1 cellular context compared by ENCODE assay signal in genomic region chr17:7631398-7632380, GRCh38.
TF ChIP-seq lines count a peak whose summit lies in the region.

No MANE protein-coding gene starts in this region.

TF ChIP-seq in HepG2, 621 proteins besides CTCF, POLR2A, EP300 and RAD21 (continues in another document):
- TF ChIP-seq MED1 (CRISPR knock-in tag; IDR thresholded peaks at IDR 0.05): 0 out of 2 replicates have a peak, but pooled peaks have one; percentile 12
- peak; percentile 31; the same call in 1 of the 2 replicates for TF ChIP-seq SAP130 (CRISPR knock-in tag; IDR thresholded peaks at IDR 0.05; ENCODE audit: low read depth)
- TF ChIP-seq CCDC6 (CRISPR knock-in tag; IDR thresholded peaks at IDR 0.05): no peak
- TF ChIP-seq, protein P1, sequence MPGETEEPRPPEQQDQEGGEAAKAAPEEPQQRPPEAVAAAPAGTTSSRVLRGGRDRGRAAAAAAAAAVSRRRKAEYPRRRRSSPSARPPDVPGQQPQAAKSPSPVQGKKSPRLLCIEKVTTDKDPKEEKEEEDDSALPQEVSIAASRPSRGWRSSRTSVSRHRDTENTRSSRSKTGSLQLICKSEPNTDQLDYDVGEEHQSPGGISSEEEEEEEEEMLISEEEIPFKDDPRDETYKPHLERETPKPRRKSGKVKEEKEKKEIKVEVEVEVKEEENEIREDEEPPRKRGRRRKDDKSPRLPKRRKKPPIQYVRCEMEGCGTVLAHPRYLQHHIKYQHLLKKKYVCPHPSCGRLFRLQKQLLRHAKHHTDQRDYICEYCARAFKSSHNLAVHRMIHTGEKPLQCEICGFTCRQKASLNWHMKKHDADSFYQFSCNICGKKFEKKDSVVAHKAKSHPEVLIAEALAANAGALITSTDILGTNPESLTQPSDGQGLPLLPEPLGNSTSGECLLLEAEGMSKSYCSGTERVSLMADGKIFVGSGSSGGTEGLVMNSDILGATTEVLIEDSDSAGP (CRISPR knock-in tag; IDR thresholded peaks at IDR 0.05; ENCODE audit: borderline replicate concordance): no peak
- peak; percentile 82 for TF ChIP-seq HNF1A (IDR thresholded peaks at IDR 0.05; ENCODE audit: low read depth)
- TF ChIP-seq HNF1A (CRISPR knock-in tag; IDR thresholded peaks at IDR 0.05; ENCODE audit: borderline replicate concordance): peak; percentile 64; the same call in 1 of the 2 replicates
- TF ChIP-seq GATAD2A (CRISPR knock-in tag; IDR thresholded peaks at IDR 0.05): peak; percentile 6; the same call in 1 of the 2 replicates
- TF ChIP-seq LCORL (IDR thresholded peaks at IDR 0.05): no peak
- TF ChIP-seq LCORL (CRISPR knock-in tag; IDR thresholded peaks at IDR 0.05): peak; percentile 14; the same call in 1 of the 2 replicates
- TF ChIP-seq IKZF5 (CRISPR knock-in tag; IDR thresholded peaks at IDR 0.05): 0 out of 2 replicates have a peak, but pooled peaks have one; percentile 46
- TF ChIP-seq, protein P2, sequence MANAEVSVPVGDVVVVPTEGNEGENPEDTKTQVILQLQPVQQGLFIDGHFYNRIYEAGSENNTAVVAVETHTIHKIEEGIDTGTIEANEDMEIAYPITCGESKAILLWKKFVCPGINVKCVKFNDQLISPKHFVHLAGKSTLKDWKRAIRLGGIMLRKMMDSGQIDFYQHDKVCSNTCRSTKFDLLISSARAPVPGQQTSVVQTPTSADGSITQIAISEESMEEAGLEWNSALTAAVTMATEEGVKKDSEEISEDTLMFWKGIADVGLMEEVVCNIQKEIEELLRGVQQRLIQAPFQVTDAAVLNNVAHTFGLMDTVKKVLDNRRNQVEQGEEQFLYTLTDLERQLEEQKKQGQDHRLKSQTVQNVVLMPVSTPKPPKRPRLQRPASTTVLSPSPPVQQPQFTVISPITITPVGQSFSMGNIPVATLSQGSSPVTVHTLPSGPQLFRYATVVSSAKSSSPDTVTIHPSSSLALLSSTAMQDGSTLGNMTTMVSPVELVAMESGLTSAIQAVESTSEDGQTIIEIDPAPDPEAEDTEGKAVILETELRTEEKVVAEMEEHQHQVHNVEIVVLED (CRISPR knock-in tag; IDR thresholded peaks at IDR 0.05; ENCODE audit: borderline replicate concordance): peak; percentile 34; the same call in 1 of the 2 replicates
- TF ChIP-seq, protein P3, sequence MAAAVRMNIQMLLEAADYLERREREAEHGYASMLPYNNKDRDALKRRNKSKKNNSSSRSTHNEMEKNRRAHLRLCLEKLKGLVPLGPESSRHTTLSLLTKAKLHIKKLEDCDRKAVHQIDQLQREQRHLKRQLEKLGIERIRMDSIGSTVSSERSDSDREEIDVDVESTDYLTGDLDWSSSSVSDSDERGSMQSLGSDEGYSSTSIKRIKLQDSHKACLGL (CRISPR knock-in tag; IDR thresholded peaks at IDR 0.05): peak; percentile 53; the same call in 1 of the 2 replicates
- peak; percentile 55; the same call in 1 of the 2 replicates for TF ChIP-seq THRA (CRISPR knock-in tag; IDR thresholded peaks at IDR 0.05; ENCODE audit: borderline replicate concordance)
- TF ChIP-seq RBM22 (optimal IDR thresholded peaks at IDR 0.05; ENCODE audit: low read length): no peak
- TF ChIP-seq TFAP4 (IDR thresholded peaks at IDR 0.05; ENCODE audit: borderline replicate concordance, low read depth): peak; percentile 79; the same call in 1 of the 2 replicates
- 0 out of 2 replicates have a peak, but pooled peaks have one; percentile 13 for TF ChIP-seq ETV5 (CRISPR knock-in tag; IDR thresholded peaks at IDR 0.05; ENCODE audit: borderline replicate concordance)
- 0 out of 2 replicates have a peak, but pooled peaks have one; percentile 13 for TF ChIP-seq SALL1 (CRISPR knock-in tag; IDR thresholded peaks at IDR 0.05)
- TF ChIP-seq, protein P4, sequence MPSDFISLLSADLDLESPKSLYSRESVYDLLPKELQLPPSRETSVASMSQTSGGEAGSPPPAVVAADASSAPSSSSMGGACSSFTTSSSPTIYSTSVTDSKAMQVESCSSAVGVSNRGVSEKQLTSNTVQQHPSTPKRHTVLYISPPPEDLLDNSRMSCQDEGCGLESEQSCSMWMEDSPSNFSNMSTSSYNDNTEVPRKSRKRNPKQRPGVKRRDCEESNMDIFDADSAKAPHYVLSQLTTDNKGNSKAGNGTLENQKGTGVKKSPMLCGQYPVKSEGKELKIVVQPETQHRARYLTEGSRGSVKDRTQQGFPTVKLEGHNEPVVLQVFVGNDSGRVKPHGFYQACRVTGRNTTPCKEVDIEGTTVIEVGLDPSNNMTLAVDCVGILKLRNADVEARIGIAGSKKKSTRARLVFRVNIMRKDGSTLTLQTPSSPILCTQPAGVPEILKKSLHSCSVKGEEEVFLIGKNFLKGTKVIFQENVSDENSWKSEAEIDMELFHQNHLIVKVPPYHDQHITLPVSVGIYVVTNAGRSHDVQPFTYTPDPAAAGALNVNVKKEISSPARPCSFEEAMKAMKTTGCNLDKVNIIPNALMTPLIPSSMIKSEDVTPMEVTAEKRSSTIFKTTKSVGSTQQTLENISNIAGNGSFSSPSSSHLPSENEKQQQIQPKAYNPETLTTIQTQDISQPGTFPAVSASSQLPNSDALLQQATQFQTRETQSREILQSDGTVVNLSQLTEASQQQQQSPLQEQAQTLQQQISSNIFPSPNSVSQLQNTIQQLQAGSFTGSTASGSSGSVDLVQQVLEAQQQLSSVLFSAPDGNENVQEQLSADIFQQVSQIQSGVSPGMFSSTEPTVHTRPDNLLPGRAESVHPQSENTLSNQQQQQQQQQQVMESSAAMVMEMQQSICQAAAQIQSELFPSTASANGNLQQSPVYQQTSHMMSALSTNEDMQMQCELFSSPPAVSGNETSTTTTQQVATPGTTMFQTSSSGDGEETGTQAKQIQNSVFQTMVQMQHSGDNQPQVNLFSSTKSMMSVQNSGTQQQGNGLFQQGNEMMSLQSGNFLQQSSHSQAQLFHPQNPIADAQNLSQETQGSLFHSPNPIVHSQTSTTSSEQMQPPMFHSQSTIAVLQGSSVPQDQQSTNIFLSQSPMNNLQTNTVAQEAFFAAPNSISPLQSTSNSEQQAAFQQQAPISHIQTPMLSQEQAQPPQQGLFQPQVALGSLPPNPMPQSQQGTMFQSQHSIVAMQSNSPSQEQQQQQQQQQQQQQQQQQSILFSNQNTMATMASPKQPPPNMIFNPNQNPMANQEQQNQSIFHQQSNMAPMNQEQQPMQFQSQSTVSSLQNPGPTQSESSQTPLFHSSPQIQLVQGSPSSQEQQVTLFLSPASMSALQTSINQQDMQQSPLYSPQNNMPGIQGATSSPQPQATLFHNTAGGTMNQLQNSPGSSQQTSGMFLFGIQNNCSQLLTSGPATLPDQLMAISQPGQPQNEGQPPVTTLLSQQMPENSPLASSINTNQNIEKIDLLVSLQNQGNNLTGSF (CRISPR knock-in tag; IDR thresholded peaks at IDR 0.05): no peak
- TF ChIP-seq, protein P5, sequence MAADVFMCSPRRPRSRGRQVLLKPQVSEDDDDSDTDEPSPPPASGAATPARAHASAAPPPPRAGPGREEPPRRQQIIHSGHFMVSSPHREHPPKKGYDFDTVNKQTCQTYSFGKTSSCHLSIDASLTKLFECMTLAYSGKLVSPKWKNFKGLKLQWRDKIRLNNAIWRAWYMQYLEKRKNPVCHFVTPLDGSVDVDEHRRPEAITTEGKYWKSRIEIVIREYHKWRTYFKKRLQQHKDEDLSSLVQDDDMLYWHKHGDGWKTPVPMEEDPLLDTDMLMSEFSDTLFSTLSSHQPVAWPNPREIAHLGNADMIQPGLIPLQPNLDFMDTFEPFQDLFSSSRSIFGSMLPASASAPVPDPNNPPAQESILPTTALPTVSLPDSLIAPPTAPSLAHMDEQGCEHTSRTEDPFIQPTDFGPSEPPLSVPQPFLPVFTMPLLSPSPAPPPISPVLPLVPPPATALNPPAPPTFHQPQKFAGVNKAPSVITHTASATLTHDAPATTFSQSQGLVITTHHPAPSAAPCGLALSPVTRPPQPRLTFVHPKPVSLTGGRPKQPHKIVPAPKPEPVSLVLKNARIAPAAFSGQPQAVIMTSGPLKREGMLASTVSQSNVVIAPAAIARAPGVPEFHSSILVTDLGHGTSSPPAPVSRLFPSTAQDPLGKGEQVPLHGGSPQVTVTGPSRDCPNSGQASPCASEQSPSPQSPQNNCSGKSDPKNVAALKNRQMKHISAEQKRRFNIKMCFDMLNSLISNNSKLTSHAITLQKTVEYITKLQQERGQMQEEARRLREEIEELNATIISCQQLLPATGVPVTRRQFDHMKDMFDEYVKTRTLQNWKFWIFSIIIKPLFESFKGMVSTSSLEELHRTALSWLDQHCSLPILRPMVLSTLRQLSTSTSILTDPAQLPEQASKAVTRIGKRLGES (CRISPR knock-in tag; IDR thresholded peaks at IDR 0.05; ENCODE audit: borderline replicate concordance): no peak
- peak; percentile 57 for TF ChIP-seq HIVEP1 (CRISPR knock-in tag; IDR thresholded peaks at IDR 0.05)
- no peak for TF ChIP-seq DNMT3B (CRISPR knock-in tag; conservative IDR thresholded peaks at IDR 0.05)
- TF ChIP-seq SOX6 (IDR thresholded peaks at IDR 0.05): no peak
- TF ChIP-seq SOX6 (CRISPR knock-in tag; IDR thresholded peaks at IDR 0.05): peak; percentile 56
- 0 out of 2 replicates have a peak, but pooled peaks have one; percentile 14 for TF ChIP-seq SOX5 (CRISPR knock-in tag; IDR thresholded peaks at IDR 0.05; ENCODE audit: borderline replicate concordance)
- TF ChIP-seq NR2F6 (IDR thresholded peaks at IDR 0.05): no peak
- TF ChIP-seq NR2F6 (CRISPR knock-in tag; IDR thresholded peaks at IDR 0.05): peak; percentile 20; the same call in 1 of the 2 replicates
- TF ChIP-seq NFRKB (IDR thresholded peaks at IDR 0.05): no peak
- no peak for TF ChIP-seq XBP1 (CRISPR knock-in tag; IDR thresholded peaks at IDR 0.05)
- TF ChIP-seq FIP1L1 (IDR thresholded peaks at IDR 0.05; ENCODE audit: borderline replicate concordance, insufficient read depth, low read depth, low read length): no peak
- TF ChIP-seq SRY (CRISPR knock-in tag; IDR thresholded peaks at IDR 0.05): 0 out of 2 replicates have a peak, but pooled peaks have one; percentile 45
- TF ChIP-seq NFATC3 (CRISPR knock-in tag; IDR thresholded peaks at IDR 0.05): no peak
- TF ChIP-seq, protein P6, sequence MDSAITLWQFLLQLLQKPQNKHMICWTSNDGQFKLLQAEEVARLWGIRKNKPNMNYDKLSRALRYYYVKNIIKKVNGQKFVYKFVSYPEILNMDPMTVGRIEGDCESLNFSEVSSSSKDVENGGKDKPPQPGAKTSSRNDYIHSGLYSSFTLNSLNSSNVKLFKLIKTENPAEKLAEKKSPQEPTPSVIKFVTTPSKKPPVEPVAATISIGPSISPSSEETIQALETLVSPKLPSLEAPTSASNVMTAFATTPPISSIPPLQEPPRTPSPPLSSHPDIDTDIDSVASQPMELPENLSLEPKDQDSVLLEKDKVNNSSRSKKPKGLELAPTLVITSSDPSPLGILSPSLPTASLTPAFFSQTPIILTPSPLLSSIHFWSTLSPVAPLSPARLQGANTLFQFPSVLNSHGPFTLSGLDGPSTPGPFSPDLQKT (CRISPR knock-in tag; IDR thresholded peaks at IDR 0.05; ENCODE audit: borderline replicate concordance): no peak
